ENCODE assay signal across 19 cellular contexts in genomic region chr6:13660273-13660672, GRCh38.
"Had no signal": no experiment of that assay in that cellular context is flagged by ENCODE, and none has a peak within 500 bp of the region (broad histone marks: within the 10 kb centered on the region; RNA-seq: fewer than 3 reads in every experiment).

No MANE protein-coding gene starts in this region.

- DNase-seq: foreskin melanocyte; head of caudate nucleus; kidney; left cardiac atrium; left ventricle myocardium inferior; lower lobe of right lung; mesenchymal stem cell; midbrain; psoas muscle; retina; spleen; stimulated activated CD4-positive, alpha-beta T cell treated with anti-CD3 and anti-CD28 coated beads, Interleukin-15, amount 100 ng/mL, for 24 hours; stimulated activated CD4-positive, alpha-beta T cell treated with anti-CD3 and anti-CD28 coated beads, Interleukin-1b, Interleukin-23, amount 100 ng/mL, for 48 hours; stimulated activated CD4-positive, alpha-beta T cell treated with anti-CD3 and anti-CD28 coated beads, Interleukin-4, amount 100 ng/mL, for 24 hours; testis had no signal

- H3K27ac Mint-ChIP-seq: dendritic cell treated with granulocyte-macrophage colony-stimulating factor and Interleukin-4, amounts not matched to agents 40 ng/mL and 50 ng/mL, for 4 days; stimulated activated memory B cell treated with anti-CD40 and anti-IgM and Interleukin-4, amounts not matched to agents 10 μg/mL and 1 μg/mL and 100 μg/mL, for 72 hours; stimulated activated naive CD8-positive, alpha-beta T cell treated with anti-CD3 and anti-CD28 coated beads, Interleukin-15, Interleukin-2, amounts not matched to agents 100 ng/mL and 50 ng/mL, for 24 hours had no signal

- H3K27me3 Mint-ChIP-seq: dendritic cell treated with granulocyte-macrophage colony-stimulating factor and Interleukin-4, amounts not matched to agents 40 ng/mL and 50 ng/mL, for 4 days; stimulated activated memory B cell treated with anti-CD40 and anti-IgM and Interleukin-4, amounts not matched to agents 10 μg/mL and 1 μg/mL and 100 μg/mL, for 72 hours; stimulated activated naive CD8-positive, alpha-beta T cell treated with anti-CD3 and anti-CD28 coated beads, Interleukin-15, Interleukin-2, amounts not matched to agents 100 ng/mL and 50 ng/mL, for 24 hours had no signal

- H3K9me3 Mint-ChIP-seq: dendritic cell treated with granulocyte-macrophage colony-stimulating factor and Interleukin-4, amounts not matched to agents 40 ng/mL and 50 ng/mL, for 4 days; stimulated activated memory B cell treated with anti-CD40 and anti-IgM and Interleukin-4, amounts not matched to agents 10 μg/mL and 1 μg/mL and 100 μg/mL, for 72 hours; stimulated activated naive CD8-positive, alpha-beta T cell treated with anti-CD3 and anti-CD28 coated beads, Interleukin-15, Interleukin-2, amounts not matched to agents 100 ng/mL and 50 ng/mL, for 24 hours had no signal

- H3K4me3 Mint-ChIP-seq: dendritic cell treated with granulocyte-macrophage colony-stimulating factor and Interleukin-4, amounts not matched to agents 40 ng/mL and 50 ng/mL, for 4 days; stimulated activated memory B cell treated with anti-CD40 and anti-IgM and Interleukin-4, amounts not matched to agents 10 μg/mL and 1 μg/mL and 100 μg/mL, for 72 hours; stimulated activated naive CD8-positive, alpha-beta T cell treated with anti-CD3 and anti-CD28 coated beads, Interleukin-15, Interleukin-2, amounts not matched to agents 100 ng/mL and 50 ng/mL, for 24 hours had no signal

- ATAC-seq: left cardiac atrium; lower lobe of right lung; sciatic nerve; stimulated activated memory B cell treated with anti-CD40 and anti-IgM and Interleukin-4, amounts not matched to agents 10 μg/mL and 1 μg/mL and 100 μg/mL, for 72 hours had no signal
